Comparison of ENCODE assay signal across 17 cellular contexts in genomic region chr17:28899212-28899815, GRCh38. TPM values are rescaled to one million over a fixed set of nuclear protein-coding genes. Genes with fewer than 3 reads are reported as not detected.
DNase-seq lines count a peak whose midpoint lies in the region; TF ChIP-seq lines count a peak whose summit lies in the region.
"Had no signal": no experiment of that assay in that cellular context is flagged by ENCODE, and none has a peak within 500 bp of the region (broad histone marks: within the 10 kb centered on the region; RNA-seq: fewer than 3 reads in every experiment).

No MANE protein-coding gene starts in this region.

- peak overlapping the region; percentile 10 for H3K4me3 Mint-ChIP-seq in activated naive CD4-positive, alpha-beta T cell treated with anti-CD3 and anti-CD28 coated beads for 36 hours
- H3K4me3 Mint-ChIP-seq in endodermal cell = peak overlapping the region; percentile 24
- no peak overlapping the region for H3K4me3 Mint-ChIP-seq in progenitor cell of endocrine pancreas (ENCODE audit: low read depth)

- H3K27me3 ChIP-seq in Loucy (ENCODE audit: insufficient read depth, low read length, poor library complexity, severe bottlenecking) (no peaks in the 10 kb centered on the region), endodermal cell (ENCODE audit: control insufficient read depth, insufficient read depth, low read length, poor library complexity, severe bottlenecking) (no peaks in the 10 kb centered on the region), tibial artery (no peaks in the 10 kb centered on the region)
- H3K27me3 ChIP-seq: Peyer's patch had no signal

- H3K27me3 Mint-ChIP-seq in activated naive CD4-positive, alpha-beta T cell treated with anti-CD3 and anti-CD28 coated beads for 36 hours (ENCODE audit: low read depth) = no peaks in the 10 kb centered on the region
- H3K27me3 Mint-ChIP-seq in endodermal cell (ENCODE audit: insufficient read depth) (no peaks in the 10 kb centered on the region), progenitor cell of endocrine pancreas (no peaks in the 10 kb centered on the region)

- no peak overlapping the region for H3K9ac ChIP-seq in Loucy (ENCODE audit: low read depth, low read length, poor library complexity, severe bottlenecking)
- H3K9ac ChIP-seq in endodermal cell (ENCODE audit: extremely low read depth, low read length, poor library complexity, severe bottlenecking) = no peak overlapping the region

- no peaks in the 10 kb centered on the region for H3F3A ChIP-seq in Loucy (ENCODE audit: low read depth)

- peaks cover 51% of the 10 kb centered on the region for H3K79me2 ChIP-seq in Loucy (ENCODE audit: insufficient read depth, low read length)

- H3K4me3 ChIP-seq in Loucy (ENCODE audit: low read length, poor library complexity, severe bottlenecking) (peak overlapping the region; percentile 15), endodermal cell (ENCODE audit: low read length) (no peak overlapping the region), tibial artery (no peak overlapping the region)
- H3K4me3 ChIP-seq: Peyer's patch had no signal

- TF ChIP-seq CTCF in Loucy (conservative IDR thresholded peaks at IDR 0.05; ENCODE audit: low read length) (no peak), endodermal cell (conservative IDR thresholded peaks at IDR 0.05) (no peak), progenitor cell of endocrine pancreas (IDR thresholded peaks at IDR 0.05; ENCODE audit: unreplicated experiment) (no peak), tibial artery (IDR thresholded peaks at IDR 0.05) (no peak)

- CTCF ChIA-PET in activated naive CD4-positive, alpha-beta T cell treated with anti-CD3 and anti-CD28 coated beads for 36 hours (lab: Charles Lee) = interaction anchor here (0.6 to 4.1 kb wide), 8 partner anchors 50 to 172 kb away, joined by 3 to 21 read pairs (median 4); partner anchors contain the start of genes FAM222B and TLCD1

- no peaks in the 10 kb centered on the region for H3K9me2 ChIP-seq in Loucy (replicated peaks; ENCODE audit: low read depth, low read length)

- H4K20me1 ChIP-seq in Loucy (ENCODE audit: insufficient read depth, low read length, poor library complexity, severe bottlenecking) = peaks cover 20% of the 10 kb centered on the region

- H3K9me3 Mint-ChIP-seq in activated naive CD4-positive, alpha-beta T cell treated with anti-CD3 and anti-CD28 coated beads for 36 hours = no peaks in the 10 kb centered on the region
- no peaks in the 10 kb centered on the region for H3K9me3 Mint-ChIP-seq in endodermal cell
- no peaks in the 10 kb centered on the region for H3K9me3 Mint-ChIP-seq in progenitor cell of endocrine pancreas (ENCODE audit: low read depth)

- H3K9me3 ChIP-seq in Loucy (ENCODE audit: insufficient read depth, low read depth, low read length) = no peaks in the 10 kb centered on the region
- H3K9me3 ChIP-seq in endodermal cell (ENCODE audit: control insufficient read depth, low read length) = no peaks in the 10 kb centered on the region
- H3K9me3 ChIP-seq in tibial artery = no peaks in the 10 kb centered on the region
- H3K9me3 ChIP-seq: Peyer's patch had no signal

- H3K36me3 ChIP-seq in Loucy (ENCODE audit: insufficient read depth, low read length) (no peaks in the 10 kb centered on the region), endodermal cell (ENCODE audit: control insufficient read depth, insufficient read depth, low read length) (peaks cover 20% of the 10 kb centered on the region), tibial artery (no peaks in the 10 kb centered on the region)
- H3K36me3 ChIP-seq: Peyer's patch had no signal

- WGBS in endodermal cell (ENCODE audit: insufficient coverage in 1 of 2, insufficient read length in 1 of 2), 2 experiments = 97 to 100% methylated on average over 4 to 5 of the region's 5 CpGs

- H3K4me1 ChIP-seq in Loucy (ENCODE audit: insufficient read depth, low read length, poor library complexity, severe bottlenecking) (peaks cover 52% of the 10 kb centered on the region), endodermal cell (ENCODE audit: control insufficient read depth, insufficient read depth, low read length) (no peaks in the 10 kb centered on the region), tibial artery (peaks cover 0 to 53% (median 34%) of the 10 kb centered on the region in 4 donors)

- H3K27ac Mint-ChIP-seq in activated naive CD4-positive, alpha-beta T cell treated with anti-CD3 and anti-CD28 coated beads for 36 hours = peak overlapping the region; percentile 61
- H3K27ac Mint-ChIP-seq in endodermal cell (no peak overlapping the region), progenitor cell of endocrine pancreas (peak overlapping the region; percentile 78)

- H3K27ac ChIP-seq in endodermal cell (ENCODE audit: low read depth, low read length) (no peak overlapping the region), tibial artery (no peak overlapping the region)

- intact Hi-C loops in activated naive CD4-positive, alpha-beta T cell treated with anti-CD3 and anti-CD28 coated beads for 36 hours (cut with micrococcal nuclease) = loop anchor here (10.0 kb wide), 1 partner anchor 235 kb away; no protein-coding TSS in a partner anchor
- intact Hi-C loops in tibial artery (cut with DNase I; ENCODE audit: low total_unique reads) = loop anchor here (5.0 kb wide), 2 partner anchors 87 to 172 kb away; partner anchors contain the start of genes NEK8 and TLCD1

- H3K36me3 Mint-ChIP-seq in activated naive CD4-positive, alpha-beta T cell treated with anti-CD3 and anti-CD28 coated beads for 36 hours (ENCODE audit: low read depth) = peaks cover 32% of the 10 kb centered on the region
- H3K36me3 Mint-ChIP-seq in endodermal cell (ENCODE audit: low read depth) = peaks cover 18% of the 10 kb centered on the region
- H3K36me3 Mint-ChIP-seq in progenitor cell of endocrine pancreas (ENCODE audit: insufficient read depth) = peaks cover 7% of the 10 kb centered on the region

- H2AFZ ChIP-seq in Loucy (ENCODE audit: low read length) = no peak overlapping the region

- H3K4me2 ChIP-seq in Loucy (ENCODE audit: low read depth, low read length, poor library complexity, severe bottlenecking) = peak overlapping the region; percentile 14

- DNase-seq in activated naive CD4-positive, alpha-beta T cell treated with anti-CD3 and anti-CD28 coated beads for 36 hours = no peak
- DNase-seq in activated naive CD4-positive, alpha-beta T cell treated with Interleukin-2 at 50 U/mL for 16 hours = no peak
- peak; percentile 36 for DNase-seq in endodermal cell
- DNase-seq in progenitor cell of endocrine pancreas (ENCODE audit: low spot score, unreplicated experiment) = no peak
- no peak for DNase-seq in tibial artery
- no peak for DNase-seq in NCI-H82 treated with DMSO at 0.1 percent for 48 hours (lab: John Stamatoyannopoulos, UW; ENCODE audit: unreplicated experiment)
- DNase-seq in GM19238 (ENCODE audit: insufficient read length, low spot score) = no peak
- DNase-seq: activated CD4-positive, CD25-positive, alpha-beta regulatory T cell treated with anti-CD3 and anti-CD28 coated beads, Interleukin-2, amount 50 U/mL, for 72 hours; DMS53; effector CD8-positive, alpha-beta T cell; hippocampal formation; NCI-H1092; NCI-H2107; NCI-H69; SW 1271 had no signal

- H3K4me1 Mint-ChIP-seq in activated naive CD4-positive, alpha-beta T cell treated with anti-CD3 and anti-CD28 coated beads for 36 hours (ENCODE audit: low read depth) = peaks cover 54% of the 10 kb centered on the region
- peaks cover 19% of the 10 kb centered on the region for H3K4me1 Mint-ChIP-seq in endodermal cell
- H3K4me1 Mint-ChIP-seq in progenitor cell of endocrine pancreas (ENCODE audit: low read depth) = peaks cover 24% of the 10 kb centered on the region

RNA-seq across cellular contexts. Expression of gene FLOT2, which starts 1.8 kb away (rescaled TPM):
- total RNA-seq in activated naive CD4-positive, alpha-beta T cell treated with anti-CD3 and anti-CD28 coated beads for 36 hours = 10 to 100 TPM; 66.0 to 71.5 TPM
- total RNA-seq in endodermal cell (100 to 1,000 TPM; 195 to 215 TPM), progenitor cell of endocrine pancreas (125 and 131 TPM in 2 replicates)
- 90.5 TPM for polyA plus RNA-seq in endodermal cell (2013, experiment 1 of 2)
- polyA plus RNA-seq in endodermal cell (2013, experiment 2 of 2) = 92.9 TPM

RNA-seq across cellular contexts. Expression of gene DHRS13, which starts 3.6 kb away (rescaled TPM):
- total RNA-seq in activated naive CD4-positive, alpha-beta T cell treated with anti-CD3 and anti-CD28 coated beads for 36 hours = 10 to 100 TPM; 20.1 to 20.9 TPM
- total RNA-seq in endodermal cell (10 to 100 TPM; 19.1 to 24.8 TPM), progenitor cell of endocrine pancreas (22.4 and 25.9 TPM in 2 replicates)
- polyA plus RNA-seq in endodermal cell (2013, experiment 1 of 2) = 17.5 TPM
- polyA plus RNA-seq in endodermal cell (2013, experiment 2 of 2) = 14.9 TPM

RNA-seq across cellular contexts. Expression of gene ERAL1, which starts 44.5 kb away (rescaled TPM):
- 10 to 100 TPM; 51.2 to 60.4 TPM for total RNA-seq in activated naive CD4-positive, alpha-beta T cell treated with anti-CD3 and anti-CD28 coated beads for 36 hours
- total RNA-seq in endodermal cell (10 to 100 TPM; 54.2 to 60.9 TPM), progenitor cell of endocrine pancreas (49.2 and 49.7 TPM in 2 replicates)
- 61.4 TPM for polyA plus RNA-seq in endodermal cell (2013, experiment 1 of 2)
- 58.7 TPM for polyA plus RNA-seq in endodermal cell (2013, experiment 2 of 2)

RNA-seq across cellular contexts. Expression of gene PHF12, which starts 52.0 kb away (rescaled TPM):
- 10 to 100 TPM; 52.8 to 56.7 TPM for total RNA-seq in activated naive CD4-positive, alpha-beta T cell treated with anti-CD3 and anti-CD28 coated beads for 36 hours
- total RNA-seq in endodermal cell (10 to 100 TPM; 60.0 to 61.0 TPM), progenitor cell of endocrine pancreas (70.4 and 71.8 TPM in 2 replicates)
- 41.2 TPM for polyA plus RNA-seq in endodermal cell (2013, experiment 1 of 2)
- 39.4 TPM for polyA plus RNA-seq in endodermal cell (2013, experiment 2 of 2)

RNA-seq across cellular contexts. Expression of gene FAM222B, which starts 56.7 kb away (rescaled TPM):
- 10 to 100 TPM; 11.2 TPM for total RNA-seq in activated naive CD4-positive, alpha-beta T cell treated with anti-CD3 and anti-CD28 coated beads for 36 hours
- total RNA-seq in endodermal cell (10 to 100 TPM; 59.2 to 75.7 TPM), progenitor cell of endocrine pancreas (48.9 and 58.7 TPM in 2 replicates)
- polyA plus RNA-seq in endodermal cell (2013, experiment 1 of 2) = 43.2 TPM
- polyA plus RNA-seq in endodermal cell (2013, experiment 2 of 2) = 39.4 TPM
